Comparison of ENCODE assay signal across 1 cellular context in the genomic region with DNA sequence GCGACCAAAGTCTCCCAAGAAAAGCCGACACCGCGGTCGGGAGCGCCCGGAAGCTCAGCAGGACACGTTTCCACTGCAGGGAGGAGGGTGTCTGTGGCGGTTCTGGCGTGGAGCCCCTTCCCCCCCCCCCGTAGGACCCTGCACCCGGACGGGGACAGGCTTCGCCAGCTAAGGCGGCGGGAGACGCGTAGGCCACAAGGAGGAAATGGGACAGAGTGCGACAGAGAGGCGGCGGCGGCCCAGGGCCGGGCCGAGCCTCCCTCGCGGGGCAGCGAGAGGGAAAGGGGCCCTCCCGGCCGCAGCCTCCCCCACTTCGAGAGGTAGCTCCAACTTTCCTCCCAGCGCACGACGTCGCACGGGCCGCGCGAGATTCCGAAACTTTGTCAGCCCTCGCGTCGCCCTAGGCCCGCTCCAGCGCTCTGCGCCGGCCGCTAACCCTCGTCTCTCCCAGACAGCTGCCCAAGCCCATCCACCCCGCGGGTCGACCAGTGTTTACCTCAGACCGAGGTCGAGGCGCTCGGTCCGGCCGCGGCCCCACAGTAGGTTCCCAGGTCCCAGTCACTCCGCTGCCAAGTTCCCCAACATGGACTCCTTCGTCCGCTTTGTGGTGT.
TF ChIP-seq lines count a peak whose summit lies in the region.

No MANE protein-coding gene starts in this region.

TF ChIP-seq in HepG2, 621 proteins besides CTCF, POLR2A, EP300 and RAD21 (continued from another document and continues in another):
- TF ChIP-seq, protein P1, sequence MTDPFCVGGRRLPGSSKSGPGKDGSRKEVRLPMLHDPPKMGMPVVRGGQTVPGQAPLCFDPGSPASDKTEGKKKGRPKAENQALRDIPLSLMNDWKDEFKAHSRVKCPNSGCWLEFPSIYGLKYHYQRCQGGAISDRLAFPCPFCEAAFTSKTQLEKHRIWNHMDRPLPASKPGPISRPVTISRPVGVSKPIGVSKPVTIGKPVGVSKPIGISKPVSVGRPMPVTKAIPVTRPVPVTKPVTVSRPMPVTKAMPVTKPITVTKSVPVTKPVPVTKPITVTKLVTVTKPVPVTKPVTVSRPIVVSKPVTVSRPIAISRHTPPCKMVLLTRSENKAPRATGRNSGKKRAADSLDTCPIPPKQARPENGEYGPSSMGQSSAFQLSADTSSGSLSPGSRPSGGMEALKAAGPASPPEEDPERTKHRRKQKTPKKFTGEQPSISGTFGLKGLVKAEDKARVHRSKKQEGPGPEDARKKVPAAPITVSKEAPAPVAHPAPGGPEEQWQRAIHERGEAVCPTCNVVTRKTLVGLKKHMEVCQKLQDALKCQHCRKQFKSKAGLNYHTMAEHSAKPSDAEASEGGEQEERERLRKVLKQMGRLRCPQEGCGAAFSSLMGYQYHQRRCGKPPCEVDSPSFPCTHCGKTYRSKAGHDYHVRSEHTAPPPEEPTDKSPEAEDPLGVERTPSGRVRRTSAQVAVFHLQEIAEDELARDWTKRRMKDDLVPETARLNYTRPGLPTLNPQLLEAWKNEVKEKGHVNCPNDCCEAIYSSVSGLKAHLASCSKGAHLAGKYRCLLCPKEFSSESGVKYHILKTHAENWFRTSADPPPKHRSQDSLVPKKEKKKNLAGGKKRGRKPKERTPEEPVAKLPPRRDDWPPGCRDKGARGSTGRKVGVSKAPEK (CRISPR knock-in tag; IDR thresholded peaks at IDR 0.05; ENCODE audit: borderline replicate concordance): no peak
- TF ChIP-seq ZNF263 (CRISPR knock-in tag; IDR thresholded peaks at IDR 0.05): peak; percentile 60
- peak; percentile 97 for TF ChIP-seq ZNF546 (CRISPR knock-in tag; conservative IDR thresholded peaks at IDR 0.05)
- TF ChIP-seq, protein P2, sequence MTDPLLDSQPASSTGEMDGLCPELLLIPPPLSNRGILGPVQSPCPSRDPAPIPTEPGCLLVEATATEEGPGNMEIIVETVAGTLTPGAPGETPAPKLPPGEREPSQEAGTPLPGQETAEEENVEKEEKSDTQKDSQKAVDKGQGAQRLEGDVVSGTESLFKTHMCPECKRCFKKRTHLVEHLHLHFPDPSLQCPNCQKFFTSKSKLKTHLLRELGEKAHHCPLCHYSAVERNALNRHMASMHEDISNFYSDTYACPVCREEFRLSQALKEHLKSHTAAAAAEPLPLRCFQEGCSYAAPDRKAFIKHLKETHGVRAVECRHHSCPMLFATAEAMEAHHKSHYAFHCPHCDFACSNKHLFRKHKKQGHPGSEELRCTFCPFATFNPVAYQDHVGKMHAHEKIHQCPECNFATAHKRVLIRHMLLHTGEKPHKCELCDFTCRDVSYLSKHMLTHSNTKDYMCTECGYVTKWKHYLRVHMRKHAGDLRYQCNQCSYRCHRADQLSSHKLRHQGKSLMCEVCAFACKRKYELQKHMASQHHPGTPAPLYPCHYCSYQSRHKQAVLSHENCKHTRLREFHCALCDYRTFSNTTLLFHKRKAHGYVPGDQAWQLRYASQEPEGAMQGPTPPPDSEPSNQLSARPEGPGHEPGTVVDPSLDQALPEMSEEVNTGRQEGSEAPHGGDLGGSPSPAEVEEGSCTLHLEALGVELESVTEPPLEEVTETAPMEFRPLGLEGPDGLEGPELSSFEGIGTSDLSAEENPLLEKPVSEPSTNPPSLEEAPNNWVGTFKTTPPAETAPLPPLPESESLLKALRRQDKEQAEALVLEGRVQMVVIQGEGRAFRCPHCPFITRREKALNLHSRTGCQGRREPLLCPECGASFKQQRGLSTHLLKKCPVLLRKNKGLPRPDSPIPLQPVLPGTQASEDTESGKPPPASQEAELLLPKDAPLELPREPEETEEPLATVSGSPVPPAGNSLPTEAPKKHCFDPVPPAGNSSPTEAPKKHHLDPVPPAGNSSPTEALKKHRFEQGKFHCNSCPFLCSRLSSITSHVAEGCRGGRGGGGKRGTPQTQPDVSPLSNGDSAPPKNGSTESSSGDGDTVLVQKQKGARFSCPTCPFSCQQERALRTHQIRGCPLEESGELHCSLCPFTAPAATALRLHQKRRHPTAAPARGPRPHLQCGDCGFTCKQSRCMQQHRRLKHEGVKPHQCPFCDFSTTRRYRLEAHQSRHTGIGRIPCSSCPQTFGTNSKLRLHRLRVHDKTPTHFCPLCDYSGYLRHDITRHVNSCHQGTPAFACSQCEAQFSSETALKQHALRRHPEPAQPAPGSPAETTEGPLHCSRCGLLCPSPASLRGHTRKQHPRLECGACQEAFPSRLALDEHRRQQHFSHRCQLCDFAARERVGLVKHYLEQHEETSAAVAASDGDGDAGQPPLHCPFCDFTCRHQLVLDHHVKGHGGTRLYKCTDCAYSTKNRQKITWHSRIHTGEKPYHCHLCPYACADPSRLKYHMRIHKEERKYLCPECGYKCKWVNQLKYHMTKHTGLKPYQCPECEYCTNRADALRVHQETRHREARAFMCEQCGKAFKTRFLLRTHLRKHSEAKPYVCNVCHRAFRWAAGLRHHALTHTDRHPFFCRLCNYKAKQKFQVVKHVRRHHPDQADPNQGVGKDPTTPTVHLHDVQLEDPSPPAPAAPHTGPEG (CRISPR knock-in tag; IDR thresholded peaks at IDR 0.05): peak; percentile 48; the same call in 1 of the 2 replicates
- TF ChIP-seq ZBTB21 (CRISPR knock-in tag; IDR thresholded peaks at IDR 0.05): no peak
- TF ChIP-seq ZNF501 (CRISPR knock-in tag; IDR thresholded peaks at IDR 0.05): peak; percentile 69
- TF ChIP-seq ZNF367 (CRISPR knock-in tag; IDR thresholded peaks at IDR 0.05; ENCODE audit: borderline replicate concordance): 0 out of 2 replicates have a peak, but pooled peaks have one; percentile 21
- TF ChIP-seq GATAD1 (CRISPR knock-in tag; IDR thresholded peaks at IDR 0.05): no peak; the same call in 1 of the 2 replicates
- no peak for TF ChIP-seq SYNCRIP (IDR thresholded peaks at IDR 0.05; ENCODE audit: insufficient read depth, low read depth, low read length)
- TF ChIP-seq ZNF563 (CRISPR knock-in tag; IDR thresholded peaks at IDR 0.05): no peak; the same call in 1 of the 2 replicates
- peak; percentile 47; the same call in 1 of the 2 replicates for TF ChIP-seq MAFG (CRISPR knock-in tag; IDR thresholded peaks at IDR 0.05)
- TF ChIP-seq MIER2 (CRISPR knock-in tag; IDR thresholded peaks at IDR 0.05): no peak
- TF ChIP-seq ZNF331 (CRISPR knock-in tag; IDR thresholded peaks at IDR 0.05): peak; percentile 43; the same call in 1 of the 2 replicates
- no peak for TF ChIP-seq ZNF672 (CRISPR knock-in tag; IDR thresholded peaks at IDR 0.05)
- TF ChIP-seq ZNF552 (CRISPR knock-in tag; IDR thresholded peaks at IDR 0.05; ENCODE audit: borderline replicate concordance): peak; percentile 68
- TF ChIP-seq, protein P3, sequence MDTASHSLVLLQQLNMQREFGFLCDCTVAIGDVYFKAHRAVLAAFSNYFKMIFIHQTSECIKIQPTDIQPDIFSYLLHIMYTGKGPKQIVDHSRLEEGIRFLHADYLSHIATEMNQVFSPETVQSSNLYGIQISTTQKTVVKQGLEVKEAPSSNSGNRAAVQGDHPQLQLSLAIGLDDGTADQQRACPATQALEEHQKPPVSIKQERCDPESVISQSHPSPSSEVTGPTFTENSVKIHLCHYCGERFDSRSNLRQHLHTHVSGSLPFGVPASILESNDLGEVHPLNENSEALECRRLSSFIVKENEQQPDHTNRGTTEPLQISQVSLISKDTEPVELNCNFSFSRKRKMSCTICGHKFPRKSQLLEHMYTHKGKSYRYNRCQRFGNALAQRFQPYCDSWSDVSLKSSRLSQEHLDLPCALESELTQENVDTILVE (CRISPR knock-in tag; IDR thresholded peaks at IDR 0.05): no peak
- TF ChIP-seq, protein P4, sequence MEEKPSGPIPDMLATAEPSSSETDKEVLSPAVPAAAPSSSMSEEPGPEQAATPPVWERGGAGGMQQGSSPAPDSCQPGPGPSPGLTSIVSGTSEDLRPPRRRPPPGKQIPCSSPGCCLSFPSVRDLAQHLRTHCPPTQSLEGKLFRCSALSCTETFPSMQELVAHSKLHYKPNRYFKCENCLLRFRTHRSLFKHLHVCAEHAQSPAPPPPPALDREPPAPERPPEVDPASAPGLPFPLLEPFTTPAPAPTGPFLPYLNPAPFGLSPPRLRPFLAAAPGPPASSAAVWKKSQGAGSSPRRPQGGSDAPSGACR (CRISPR knock-in tag; IDR thresholded peaks at IDR 0.05): no peak
- 0 out of 2 replicates have a peak, but pooled peaks have one; percentile 10 for TF ChIP-seq ZNF724P (CRISPR knock-in tag; IDR thresholded peaks at IDR 0.05; ENCODE audit: borderline replicate concordance)
- TF ChIP-seq, protein P5, sequence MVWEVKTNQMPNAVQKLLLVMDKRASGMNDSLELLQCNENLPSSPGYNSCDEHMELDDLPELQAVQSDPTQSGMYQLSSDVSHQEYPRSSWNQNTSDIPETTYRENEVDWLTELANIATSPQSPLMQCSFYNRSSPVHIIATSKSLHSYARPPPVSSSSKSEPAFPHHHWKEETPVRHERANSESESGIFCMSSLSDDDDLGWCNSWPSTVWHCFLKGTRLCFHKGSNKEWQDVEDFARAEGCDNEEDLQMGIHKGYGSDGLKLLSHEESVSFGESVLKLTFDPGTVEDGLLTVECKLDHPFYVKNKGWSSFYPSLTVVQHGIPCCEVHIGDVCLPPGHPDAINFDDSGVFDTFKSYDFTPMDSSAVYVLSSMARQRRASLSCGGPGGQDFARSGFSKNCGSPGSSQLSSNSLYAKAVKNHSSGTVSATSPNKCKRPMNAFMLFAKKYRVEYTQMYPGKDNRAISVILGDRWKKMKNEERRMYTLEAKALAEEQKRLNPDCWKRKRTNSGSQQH (CRISPR knock-in tag; IDR thresholded peaks at IDR 0.05; ENCODE audit: low read depth): peak; percentile 45; the same call in 1 of the 2 replicates
- no peak for TF ChIP-seq EZH2 (conservative IDR thresholded peaks at IDR 0.05; ENCODE audit: low read depth, low read length)
- TF ChIP-seq, protein P6, sequence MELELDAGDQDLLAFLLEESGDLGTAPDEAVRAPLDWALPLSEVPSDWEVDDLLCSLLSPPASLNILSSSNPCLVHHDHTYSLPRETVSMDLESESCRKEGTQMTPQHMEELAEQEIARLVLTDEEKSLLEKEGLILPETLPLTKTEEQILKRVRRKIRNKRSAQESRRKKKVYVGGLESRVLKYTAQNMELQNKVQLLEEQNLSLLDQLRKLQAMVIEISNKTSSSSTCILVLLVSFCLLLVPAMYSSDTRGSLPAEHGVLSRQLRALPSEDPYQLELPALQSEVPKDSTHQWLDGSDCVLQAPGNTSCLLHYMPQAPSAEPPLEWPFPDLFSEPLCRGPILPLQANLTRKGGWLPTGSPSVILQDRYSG (CRISPR knock-in tag; IDR thresholded peaks at IDR 0.05): no peak
- TF ChIP-seq EHMT2 (IDR thresholded peaks at IDR 0.05; ENCODE audit: borderline replicate concordance, low read depth, low read length): no peak
- peak; percentile 38; the same call in 1 of the 2 replicates for TF ChIP-seq ZMYM4 (CRISPR knock-in tag; IDR thresholded peaks at IDR 0.05)
- no peak for TF ChIP-seq DNMT3B (CRISPR knock-in tag; conservative IDR thresholded peaks at IDR 0.05)
- TF ChIP-seq CHD2 (IDR thresholded peaks at IDR 0.05; ENCODE audit: low read depth, low read length): peak; percentile 46; the same call in 1 of the 2 replicates
- no peak for TF ChIP-seq ZNF484 (CRISPR knock-in tag; IDR thresholded peaks at IDR 0.05; ENCODE audit: borderline replicate concordance, low read depth)
- TF ChIP-seq MYNN (CRISPR knock-in tag; IDR thresholded peaks at IDR 0.05; ENCODE audit: low read depth): no peak
- TF ChIP-seq BRCA1 (CRISPR knock-in tag; IDR thresholded peaks at IDR 0.05): no peak
- peak; percentile 32 for TF ChIP-seq HNRNPLL (IDR thresholded peaks at IDR 0.05; ENCODE audit: low read depth, low read length, poor library complexity, severe bottlenecking)
- TF ChIP-seq SCMH1 (CRISPR knock-in tag; IDR thresholded peaks at IDR 0.05; ENCODE audit: borderline replicate concordance): no peak
- TF ChIP-seq, protein P7, sequence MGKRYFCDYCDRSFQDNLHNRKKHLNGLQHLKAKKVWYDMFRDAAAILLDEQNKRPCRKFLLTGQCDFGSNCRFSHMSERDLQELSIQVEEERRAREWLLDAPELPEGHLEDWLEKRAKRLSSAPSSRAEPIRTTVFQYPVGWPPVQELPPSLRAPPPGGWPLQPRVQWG (CRISPR knock-in tag; IDR thresholded peaks at IDR 0.05; ENCODE audit: borderline replicate concordance, low read depth): 0 out of 2 replicates have a peak, but pooled peaks have one; percentile 57
- TF ChIP-seq, protein P8, sequence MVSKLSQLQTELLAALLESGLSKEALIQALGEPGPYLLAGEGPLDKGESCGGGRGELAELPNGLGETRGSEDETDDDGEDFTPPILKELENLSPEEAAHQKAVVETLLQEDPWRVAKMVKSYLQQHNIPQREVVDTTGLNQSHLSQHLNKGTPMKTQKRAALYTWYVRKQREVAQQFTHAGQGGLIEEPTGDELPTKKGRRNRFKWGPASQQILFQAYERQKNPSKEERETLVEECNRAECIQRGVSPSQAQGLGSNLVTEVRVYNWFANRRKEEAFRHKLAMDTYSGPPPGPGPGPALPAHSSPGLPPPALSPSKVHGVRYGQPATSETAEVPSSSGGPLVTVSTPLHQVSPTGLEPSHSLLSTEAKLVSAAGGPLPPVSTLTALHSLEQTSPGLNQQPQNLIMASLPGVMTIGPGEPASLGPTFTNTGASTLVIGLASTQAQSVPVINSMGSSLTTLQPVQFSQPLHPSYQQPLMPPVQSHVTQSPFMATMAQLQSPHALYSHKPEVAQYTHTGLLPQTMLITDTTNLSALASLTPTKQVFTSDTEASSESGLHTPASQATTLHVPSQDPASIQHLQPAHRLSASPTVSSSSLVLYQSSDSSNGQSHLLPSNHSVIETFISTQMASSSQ (IDR thresholded peaks at IDR 0.05; ENCODE audit: low read depth): no peak
- TF ChIP-seq, protein P8 (CRISPR knock-in tag; IDR thresholded peaks at IDR 0.05; ENCODE audit: borderline replicate concordance): no peak
- TF ChIP-seq, protein P9, sequence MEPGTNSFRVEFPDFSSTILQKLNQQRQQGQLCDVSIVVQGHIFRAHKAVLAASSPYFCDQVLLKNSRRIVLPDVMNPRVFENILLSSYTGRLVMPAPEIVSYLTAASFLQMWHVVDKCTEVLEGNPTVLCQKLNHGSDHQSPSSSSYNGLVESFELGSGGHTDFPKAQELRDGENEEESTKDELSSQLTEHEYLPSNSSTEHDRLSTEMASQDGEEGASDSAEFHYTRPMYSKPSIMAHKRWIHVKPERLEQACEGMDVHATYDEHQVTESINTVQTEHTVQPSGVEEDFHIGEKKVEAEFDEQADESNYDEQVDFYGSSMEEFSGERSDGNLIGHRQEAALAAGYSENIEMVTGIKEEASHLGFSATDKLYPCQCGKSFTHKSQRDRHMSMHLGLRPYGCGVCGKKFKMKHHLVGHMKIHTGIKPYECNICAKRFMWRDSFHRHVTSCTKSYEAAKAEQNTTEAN (CRISPR knock-in tag; conservative IDR thresholded peaks at IDR 0.05): peak; percentile 39; the same call in 1 of the 2 replicates
